In genomic region chr11:12117200-12117995, GRCh38 we compare ENCODE assay signal across 12 cellular contexts. TPM values are rescaled to one million over a fixed set of nuclear protein-coding genes. Genes with fewer than 3 reads are reported as not detected.
DNase-seq lines count a peak whose midpoint lies in the region; ATAC-seq and TF ChIP-seq lines count a peak whose summit lies in the region.
"Had no signal": no experiment of that assay in that cellular context is flagged by ENCODE, and none has a peak within 500 bp of the region (broad histone marks: within the 10 kb centered on the region; RNA-seq: fewer than 3 reads in every experiment).

No MANE protein-coding gene starts in this region.

- H3K27ac ChIP-seq in Panc1 (ENCODE audit: low read length) (peak overlapping the region; percentile 31), brain microvascular endothelial cell (peak overlapping the region; percentile 36), heart left ventricle (peak overlapping the region in 7 of 12 donors; percentile 2 to 81 (median 21))
- no peak overlapping the region for H3K27ac ChIP-seq in effector memory CD4-positive, alpha-beta T cell (ENCODE audit: insufficient read depth, low read length, poor library complexity, severe bottlenecking)

- CTCF ChIA-PET in Panc1 (lab: Charles Lee) = no interaction called here

- 37 to 69% (median 49%) methylated on average over 5 of the region's 5 CpGs for WGBS in heart left ventricle, 4 donors

- H3K27ac Mint-ChIP-seq in stimulated activated naive CD8-positive, alpha-beta T cell treated with anti-CD3 and anti-CD28 coated beads, Interleukin-15, amount 100 ng/mL, for 72 hours = peak overlapping the region; percentile 7 to 70

- H3K27me3 ChIP-seq in Panc1 (ENCODE audit: control insufficient read depth, insufficient read depth, low read length) = no peaks in the 10 kb centered on the region
- H3K27me3 ChIP-seq in brain microvascular endothelial cell (replicated peaks) = no peaks in the 10 kb centered on the region
- H3K27me3 ChIP-seq in heart left ventricle = no peaks in the 10 kb centered on the region
- no peaks in the 10 kb centered on the region for H3K27me3 ChIP-seq in effector memory CD4-positive, alpha-beta T cell (replicated peaks; ENCODE audit: control insufficient read depth, insufficient read depth, low read length, poor library complexity, severe bottlenecking)

- H3K9me3 Mint-ChIP-seq in stimulated activated naive CD8-positive, alpha-beta T cell treated with anti-CD3 and anti-CD28 coated beads, Interleukin-15, amount 100 ng/mL, for 72 hours = no peaks in the 10 kb centered on the region
- H3K9me3 Mint-ChIP-seq: brain had no signal

- H3K9me3 ChIP-seq in Panc1 (ENCODE audit: control insufficient read depth, insufficient read depth, low read depth, low read length) (no peaks in the 10 kb centered on the region), heart left ventricle (no peaks in the 10 kb centered on the region)
- no peaks in the 10 kb centered on the region for H3K9me3 ChIP-seq in effector memory CD4-positive, alpha-beta T cell (ENCODE audit: control insufficient read depth, low read length)

- no peak for ATAC-seq in Panc1
- ATAC-seq in heart left ventricle = peak in 2 of 4 donors; percentile 56 to 60
- peak; percentile 69 for ATAC-seq in stimulated activated naive CD8-positive, alpha-beta T cell treated with anti-CD3 and anti-CD28 coated beads, Interleukin-15, amount 100 ng/mL, for 72 hours
- ATAC-seq in GM21576 (IDR thresholded peaks at IDR 0.05; ENCODE audit: unreplicated experiment) = no peak

- BruUV-seq in Panc1 (replicated peaks; lab: Mats Ljungman, UMichigan) = no TSS peak

- POLR2A ChIA-PET in Panc1 (lab: Charles Lee) = interaction anchor here (0.5 kb wide), 1 partner anchor 276 kb away, joined by 3 read pairs; the partner anchor contains the start of gene USP47

- peak overlapping the region in 1 of 2 donors; percentile 6 for H3K4me3 Mint-ChIP-seq in stimulated activated naive CD8-positive, alpha-beta T cell treated with anti-CD3 and anti-CD28 coated beads, Interleukin-15, amount 100 ng/mL, for 72 hours
- H3K4me3 Mint-ChIP-seq: brain had no signal

- H3K4me3 ChIP-seq in Panc1 (ENCODE audit: low read depth in 2 of 2, low read length in 2 of 2) = no peak overlapping the region
- H3K4me3 ChIP-seq in brain microvascular endothelial cell (ENCODE audit: low read depth, low read length) = no peak overlapping the region
- no peak overlapping the region for H3K4me3 ChIP-seq in heart left ventricle
- H3K4me3 ChIP-seq in effector memory CD4-positive, alpha-beta T cell (ENCODE audit: insufficient read depth, low read depth, low read length, poor library complexity, severe bottlenecking) = no peak overlapping the region

- H3K4me1 Mint-ChIP-seq in stimulated activated naive CD8-positive, alpha-beta T cell treated with anti-CD3 and anti-CD28 coated beads, Interleukin-15, amount 100 ng/mL, for 72 hours = peaks cover 51% of the 10 kb centered on the region

- H3K27me3 Mint-ChIP-seq in stimulated activated naive CD8-positive, alpha-beta T cell treated with anti-CD3 and anti-CD28 coated beads, Interleukin-15, amount 100 ng/mL, for 72 hours = no peaks in the 10 kb centered on the region

- DNase-seq in Panc1 (ENCODE audit: low read depth, low spot score) (no peak), brain microvascular endothelial cell (no peak), heart left ventricle (peak in 1 of 5 donors; percentile 62)
- DNase-seq in stimulated activated naive CD8-positive, alpha-beta T cell treated with anti-CD3 and anti-CD28 coated beads, Interleukin-15, amount 100 ng/mL, for 72 hours = no peak
- DNase-seq in effector CD8-positive, alpha-beta T cell (lab: John Stamatoyannopoulos, UW) = no peak
- no peak for DNase-seq in effector memory CD4-positive, alpha-beta T cell
- DNase-seq: NCI-H1694, NCI-H526 treated with DMSO at 0.1 percent for 48 hours, SHP77, substantia nigra had no signal

- intact Hi-C loops in Panc1 (cut with micrococcal nuclease; ENCODE audit: unreplicated experiment) = no loop called here
- intact Hi-C loops in heart left ventricle (cut with DNase I) = loop anchor here in 2 of 10 donors (5.0 to 10.0 kb wide), 2 partner anchors 45 to 117 kb away; no protein-coding TSS in a partner anchor

- H3K36me3 ChIP-seq in Panc1 (ENCODE audit: control insufficient read depth, insufficient read depth, low read length) (0 out of 2 replicates have a peak, but pooled peaks cover 2% of the 10 kb centered on the region), brain microvascular endothelial cell (replicated peaks) (peaks cover 72% of the 10 kb centered on the region), heart left ventricle (peaks cover 0 to 6% (median 0%) of the 10 kb centered on the region in 9 donors)
- no peaks in the 10 kb centered on the region for H3K36me3 ChIP-seq in effector memory CD4-positive, alpha-beta T cell (ENCODE audit: control insufficient read depth, insufficient read depth, low read length)

- H3K4me1 ChIP-seq in Panc1 (ENCODE audit: control insufficient read depth, insufficient read depth, low read length) = peaks cover 43% of the 10 kb centered on the region
- peaks cover 3 to 85% (median 73%) of the 10 kb centered on the region in 12 donors for H3K4me1 ChIP-seq in heart left ventricle
- H3K4me1 ChIP-seq in effector memory CD4-positive, alpha-beta T cell (ENCODE audit: control insufficient read depth, insufficient read depth, low read length, poor library complexity, severe bottlenecking) = no peaks in the 10 kb centered on the region

- no peak for TF ChIP-seq POLR2A in heart left ventricle (IDR thresholded peaks at IDR 0.05)

- in situ Hi-C loops in Panc1 (cut with HindIII; ENCODE audit: low pct_unique_long_range_greater_than_20kb, low sequenced_read_pairs) (no loop called here), brain microvascular endothelial cell (cut with HindIII; ENCODE audit: low pct_ligation_motif_present, low sequenced_read_pairs) (no loop called here)

- TF ChIP-seq CTCF in Panc1 (IDR thresholded peaks at IDR 0.05) (no peak), brain microvascular endothelial cell (IDR thresholded peaks at IDR 0.05; ENCODE audit: low read depth, low read length, missing control alignments) (no peak), heart left ventricle (IDR thresholded peaks at IDR 0.05) (no peak)

RNA-seq across cellular contexts. Expression of gene MICAL2, which starts 7.0 kb away (rescaled TPM):
- total RNA-seq in Panc1 (2021; ENCODE audit: unreplicated experiment) = 199 TPM
- polyA plus RNA-seq in Panc1 (2012; ENCODE audit: insufficient read length) = 183 TPM
- 100 to 1,000 TPM in 2 of 9 donors, 10 to 100 TPM in 7; 48.2 to 110 (median 87.8) TPM for total RNA-seq in heart left ventricle
- polyA plus RNA-seq in heart left ventricle = 10 to 100 TPM; 37.6 to 86.4 TPM
